In the genomic region with DNA sequence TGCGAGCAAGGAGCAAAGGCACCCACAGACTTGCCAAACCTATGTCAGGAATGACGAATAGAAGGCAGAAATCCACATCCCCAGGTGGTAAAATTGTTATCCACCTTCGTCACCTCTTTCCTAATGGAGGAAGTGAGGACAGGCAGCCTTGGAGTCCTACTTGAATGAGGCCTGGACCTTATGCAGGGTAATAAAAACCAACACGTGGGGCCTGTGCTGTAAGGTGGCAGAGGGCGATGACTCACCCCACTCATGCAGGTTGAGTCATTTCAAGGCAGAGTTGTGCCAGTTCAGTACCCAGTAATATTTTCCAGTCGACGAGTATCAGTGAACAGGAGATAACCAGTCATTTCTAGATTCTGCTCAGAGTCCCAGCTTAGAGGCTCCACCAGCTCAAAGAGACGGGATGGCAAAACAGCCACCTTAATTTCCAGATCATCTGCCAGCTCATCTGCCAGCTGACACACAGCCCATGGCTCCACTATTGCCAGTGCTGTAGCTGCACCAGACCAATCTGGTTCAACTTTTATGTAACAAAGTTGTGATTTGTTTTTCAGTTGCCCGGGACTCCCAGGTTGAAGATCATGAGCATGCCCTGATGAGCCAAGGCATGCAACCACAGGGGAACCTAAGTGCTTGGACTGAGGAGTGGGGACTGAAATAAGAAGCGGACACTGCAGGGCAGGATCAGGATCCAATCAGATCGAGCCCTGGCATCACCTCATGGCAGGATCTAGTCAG, we compare ENCODE assay signal across 9 cellular contexts.
DNase-seq lines count a peak whose midpoint lies in the region; ATAC-seq and TF ChIP-seq lines count a peak whose summit lies in the region.
"Had no signal": no experiment of that assay in that cellular context is flagged by ENCODE, and none has a peak within 500 bp of the region (broad histone marks: within the 10 kb centered on the region; RNA-seq: fewer than 3 reads in every experiment).

No MANE protein-coding gene starts in this region.

- no peak overlapping the region for H3K4me3 ChIP-seq in MM.1S (ENCODE audit: low read length)

- H3F3A ChIP-seq in MM.1S (ENCODE audit: insufficient read depth, low read length): no peaks in the 10 kb centered on the region

- H3K27me3 Mint-ChIP-seq in Calu3 (ENCODE audit: unreplicated experiment): no peaks in the 10 kb centered on the region

- H3K9ac ChIP-seq in MM.1S (ENCODE audit: low read length): no peak overlapping the region
- H3K9ac ChIP-seq: parathyroid adenoma had no signal

- no peaks in the 10 kb centered on the region for H4K20me1 ChIP-seq in MM.1S (ENCODE audit: insufficient read depth, low read length)

- peak; percentile 74 for ATAC-seq in HG02571 (IDR thresholded peaks at IDR 0.05; ENCODE audit: unreplicated experiment)
- peak; percentile 81 for ATAC-seq in stimulated activated naive CD8-positive, alpha-beta T cell treated with anti-CD3 and anti-CD28 coated beads, Interleukin-15, Interleukin-2, amounts not matched to agents 100 U/mL and 50 U/mL, for 24 hours

- no peaks in the 10 kb centered on the region for H3K9me3 ChIP-seq in MM.1S (replicated peaks; ENCODE audit: insufficient read depth, low read length)

- H3K27me3 ChIP-seq in MM.1S (replicated peaks; ENCODE audit: insufficient read depth, low read length): no peaks in the 10 kb centered on the region

- H3K79me2 ChIP-seq in MM.1S (ENCODE audit: low read length): no peaks in the 10 kb centered on the region
- H3K79me2 ChIP-seq: parathyroid adenoma had no signal

- CTCF ChIA-PET in Calu3 (lab: Charles Lee): interaction anchor here (1.1 to 2.1 kb wide), 4 partner anchors 9 to 124 kb away, joined by 3 to 9 read pairs (median 4); no protein-coding TSS in a partner anchor

- H3K27ac Mint-ChIP-seq in Calu3 (ENCODE audit: unreplicated experiment): peak overlapping the region; percentile 100

- no peak overlapping the region for H3K4me2 ChIP-seq in MM.1S (ENCODE audit: low read depth, low read length)

- DNase-seq in Calu3 (peak; percentile 91), SW480 (ENCODE audit: low spot score) (peak; percentile 96), amniotic epithelial cell (ENCODE audit: low read depth) (peak; percentile 93), medulla oblongata (ENCODE audit: extremely low spot score) (peak; percentile 6), posterior cingulate gyrus (no peak), MM.1S (no peak)
- peak; percentile 70 for DNase-seq in stimulated activated naive CD8-positive, alpha-beta T cell treated with anti-CD3 and anti-CD28 coated beads, Interleukin-15, Interleukin-2, amounts not matched to agents 100 U/mL and 50 U/mL, for 24 hours

- peak overlapping the region; percentile 28 for H3K4me3 Mint-ChIP-seq in Calu3 (ENCODE audit: low read depth, unreplicated experiment)

- H3K4me1 ChIP-seq in MM.1S (ENCODE audit: low read length): no peaks in the 10 kb centered on the region
- H3K4me1 ChIP-seq: parathyroid adenoma had no signal

- H3K27ac ChIP-seq in MM.1S (ENCODE audit: low read length): no peak overlapping the region
- H3K27ac ChIP-seq: parathyroid adenoma had no signal

- TSS peak; percentile 93 for BruUV-seq in Calu3 (replicated peaks; lab: Mats Ljungman, UMichigan)

- H3K9me2 ChIP-seq in MM.1S (replicated peaks; ENCODE audit: insufficient read depth, low read length): no peaks in the 10 kb centered on the region

- H2AFZ ChIP-seq in MM.1S (ENCODE audit: low read length): no peak overlapping the region
- H2AFZ ChIP-seq: parathyroid adenoma had no signal

- H3K9me3 Mint-ChIP-seq in Calu3 (ENCODE audit: low read depth, unreplicated experiment): no peaks in the 10 kb centered on the region

- peaks cover 35% of the 10 kb centered on the region for H3K36me3 Mint-ChIP-seq in Calu3 (ENCODE audit: insufficient read depth, unreplicated experiment)

- intact Hi-C loops in Calu3 (cut with micrococcal nuclease; ENCODE audit: unreplicated experiment) (loop anchor here (1.0 to 5.0 kb wide), 4 partner anchors 102 to 337 kb away; no protein-coding TSS in a partner anchor), posterior cingulate gyrus (cut with DNase I) (no loop called here)

- no peaks in the 10 kb centered on the region for H3K36me3 ChIP-seq in MM.1S (replicated peaks; ENCODE audit: insufficient read depth, low read length)

- H3K4me1 Mint-ChIP-seq in Calu3 (ENCODE audit: low read depth, unreplicated experiment): peaks cover 67% of the 10 kb centered on the region

- TF ChIP-seq CTCF in Calu3 (IDR thresholded peaks at IDR 0.05; ENCODE audit: unreplicated experiment) (no peak), MM.1S (IDR thresholded peaks at IDR 0.05; ENCODE audit: low read length) (no peak)

Comparison
In these comparisons a context has a peak if more than half of its experiments do, and no peak if none do; other contexts are left out.
1. DNase-seq: peak in Calu3 (single experiment), SW480 (single experiment), amniotic epithelial cell (single experiment), medulla oblongata (single experiment) and stimulated activated naive CD8-positive, alpha-beta T cell treated with anti-CD3 and anti-CD28 coated beads, Interleukin-15, Interleukin-2, amounts not matched to agents 100 U/mL and 50 U/mL, for 24 hours (single experiment); none in posterior cingulate gyrus (0 of 10) and MM.1S (single experiment).